Comparison of ENCODE assay signal across 14 cellular contexts in the genomic region with DNA sequence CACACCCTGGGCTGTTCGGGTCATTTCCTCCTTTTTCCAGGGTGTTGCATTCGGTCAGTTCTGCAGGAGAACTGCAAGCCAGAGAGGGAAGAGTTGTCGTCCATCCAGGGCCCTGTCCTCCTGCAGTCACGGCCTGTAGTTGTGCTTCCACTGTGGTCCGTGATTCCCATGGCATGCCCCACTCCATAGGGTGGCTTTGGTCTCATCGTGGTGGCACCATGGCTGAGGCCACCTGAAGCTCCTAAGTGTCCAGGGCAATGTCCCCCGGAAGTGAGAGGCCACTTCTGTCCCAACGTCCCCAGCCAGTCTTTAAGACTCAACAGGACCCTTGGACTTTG.
"Had no signal": no experiment of that assay in that cellular context is flagged by ENCODE, and none has a peak within 500 bp of the region (broad histone marks: within the 10 kb centered on the region; RNA-seq: fewer than 3 reads in every experiment).

No MANE protein-coding gene starts in this region.

- H3K27ac Mint-ChIP-seq: activated naive CD8-positive, alpha-beta T cell; activated T-cell treated with anti-CD3 and anti-CD28 coated beads, Interleukin-2, amount 50 U/mL, for 24 hours; effector memory CD8-positive, alpha-beta T cell; stimulated activated effector memory CD8-positive, alpha-beta T cell treated with anti-CD3 and anti-CD28 coated beads, Interleukin-12 subunit alpha, Interleukin-12 subunit beta, amount 100 ng/mL, for 72 hours; T-helper 2 cell treated with Interferon-gamma antibody and Interleukin-4, amounts not matched to agents 5 μg/mL and 100 μg/mL, for 36 hours had no signal

- H3K36me3 ChIP-seq: brain microvascular endothelial cell, right lobe of liver had no signal

- ATAC-seq: effector memory CD8-positive, alpha-beta T cell; right lobe of liver; stimulated activated effector memory CD8-positive, alpha-beta T cell treated with anti-CD3 and anti-CD28 coated beads, Interleukin-12 subunit alpha, Interleukin-12 subunit beta, amount 100 ng/mL, for 72 hours had no signal

- H3K27me3 Mint-ChIP-seq: activated naive CD8-positive, alpha-beta T cell had no signal

- H3K4me1 ChIP-seq: right lobe of liver had no signal

- H3K27ac ChIP-seq: brain microvascular endothelial cell, epithelial cell of prostate, right lobe of liver had no signal

- H3K9me3 ChIP-seq: right lobe of liver had no signal

- DNase-seq: activated CD4-positive, alpha-beta T cell treated with anti-CD3 and anti-CD28 coated beads, Interleukin-2, amount 50 U/mL, for 4 hours; activated CD4-positive, CD25-positive, alpha-beta regulatory T cell treated with anti-CD3 and anti-CD28 coated beads, Interleukin-2, amount 50 U/mL, for 72 hours; activated T-cell treated with anti-CD3 and anti-CD28 coated beads, Interleukin-2, amount 50 U/mL, for 24 hours; brain microvascular endothelial cell; dermis blood vessel endothelial cell; effector memory CD8-positive, alpha-beta T cell; foreskin melanocyte; right lobe of liver; stimulated activated CD4-positive, alpha-beta T cell treated with anti-CD3 and anti-CD28 coated beads, Interleukin-1b, Interleukin-23, amount 100 ng/mL, for 48 hours; SW 1271 had no signal

- H3K9me3 Mint-ChIP-seq: effector memory CD8-positive, alpha-beta T cell; stimulated activated effector memory CD8-positive, alpha-beta T cell treated with anti-CD3 and anti-CD28 coated beads, Interleukin-12 subunit alpha, Interleukin-12 subunit beta, amount 100 ng/mL, for 72 hours; T-helper 2 cell treated with Interferon-gamma antibody and Interleukin-4, amounts not matched to agents 5 μg/mL and 100 μg/mL, for 36 hours had no signal

- H3K4me3 Mint-ChIP-seq: activated naive CD8-positive, alpha-beta T cell; activated T-cell treated with anti-CD3 and anti-CD28 coated beads, Interleukin-2, amount 50 U/mL, for 24 hours; effector memory CD8-positive, alpha-beta T cell; stimulated activated effector memory CD8-positive, alpha-beta T cell treated with anti-CD3 and anti-CD28 coated beads, Interleukin-12 subunit alpha, Interleukin-12 subunit beta, amount 100 ng/mL, for 72 hours; T-helper 2 cell treated with Interferon-gamma antibody and Interleukin-4, amounts not matched to agents 5 μg/mL and 100 μg/mL, for 36 hours had no signal

- H3K4me3 ChIP-seq: right lobe of liver had no signal

- H3K27me3 ChIP-seq: brain microvascular endothelial cell, right lobe of liver had no signal

- H3K36me3 Mint-ChIP-seq: activated naive CD8-positive, alpha-beta T cell; stimulated activated effector memory CD8-positive, alpha-beta T cell treated with anti-CD3 and anti-CD28 coated beads, Interleukin-12 subunit alpha, Interleukin-12 subunit beta, amount 100 ng/mL, for 72 hours had no signal
